8 cellular contexts compared by ENCODE assay signal in genomic region chr11:64688534-64688982, GRCh38. TPM values are rescaled to one million over a fixed set of nuclear protein-coding genes. Genes with fewer than 3 reads are reported as not detected.
DNase-seq lines count a peak whose midpoint lies in the region; ATAC-seq and TF ChIP-seq lines count a peak whose summit lies in the region.

No MANE protein-coding gene starts in this region.

- peak; percentile 92 for ATAC-seq in upper lobe of right lung

- H3K27ac ChIP-seq in right atrium auricular region (peak overlapping the region; percentile 49 to 70), upper lobe of right lung (peak overlapping the region; percentile 63)

- TF ChIP-seq CTCF in HFFc6 (IDR thresholded peaks at IDR 0.05) (peak; percentile 96), right atrium auricular region (IDR thresholded peaks at IDR 0.05) (peak; percentile 86 to 94), progenitor cell of endocrine pancreas (IDR thresholded peaks at IDR 0.05; ENCODE audit: unreplicated experiment) (peak; percentile 98), upper lobe of right lung (IDR thresholded peaks at IDR 0.05) (peak; percentile 96)

- H3K9me3 Mint-ChIP-seq in HFFc6 (no peaks in the 10 kb centered on the region), progenitor cell of endocrine pancreas (ENCODE audit: low read depth) (no peaks in the 10 kb centered on the region)

- H3K4me1 Mint-ChIP-seq in HFFc6 (ENCODE audit: low read depth) (peaks cover 17% of the 10 kb centered on the region), progenitor cell of endocrine pancreas (ENCODE audit: low read depth) (peaks cover 4% of the 10 kb centered on the region)

- H3K9me3 ChIP-seq in right atrium auricular region: no peaks in the 10 kb centered on the region
- H3K9me3 ChIP-seq in upper lobe of right lung: no peaks in the 10 kb centered on the region

- no peaks in the 10 kb centered on the region for H3K36me3 Mint-ChIP-seq in HFFc6 (ENCODE audit: low read depth)
- H3K36me3 Mint-ChIP-seq in progenitor cell of endocrine pancreas (ENCODE audit: insufficient read depth): no peaks in the 10 kb centered on the region

- H3K36me3 ChIP-seq in right atrium auricular region: no peaks in the 10 kb centered on the region
- H3K36me3 ChIP-seq in upper lobe of right lung: no peaks in the 10 kb centered on the region

- intact Hi-C loops in upper lobe of right lung (cut with DNase I): no loop called here

- DNase-seq in EH (ENCODE audit: low read depth): peak; percentile 82
- DNase-seq in HFFc6: peak; percentile 74
- peak; percentile 89 for DNase-seq in NCI-H1694 treated with DMSO at 0.1 percent for 48 hours (lab: John Stamatoyannopoulos, UW)
- peak; percentile 75 to 87 (median 83) for DNase-seq in T-helper 1 cell
- peak; percentile 74 for DNase-seq in amniotic epithelial cell (ENCODE audit: low read depth)
- peak; percentile 85 for DNase-seq in right atrium auricular region (ENCODE audit: low spot score)
- peak; percentile 93 for DNase-seq in progenitor cell of endocrine pancreas (ENCODE audit: low spot score, unreplicated experiment)
- DNase-seq in upper lobe of right lung: peak; percentile 92

- H3K4me3 ChIP-seq in right atrium auricular region (peak overlapping the region; percentile 30 to 50), upper lobe of right lung (peak overlapping the region; percentile 44)

- H3K27me3 ChIP-seq in right atrium auricular region: no peaks in the 10 kb centered on the region
- peaks cover 8% of the 10 kb centered on the region for H3K27me3 ChIP-seq in upper lobe of right lung

- peaks cover 52% of the 10 kb centered on the region for H3K27me3 Mint-ChIP-seq in HFFc6 (ENCODE audit: insufficient read depth)
- peaks cover 70% of the 10 kb centered on the region for H3K27me3 Mint-ChIP-seq in progenitor cell of endocrine pancreas

- H3K4me1 ChIP-seq in right atrium auricular region (peaks cover 0 to 17% of the 10 kb centered on the region in 2 donors), upper lobe of right lung (peaks cover 8% of the 10 kb centered on the region)

- H3K27ac Mint-ChIP-seq in HFFc6: no peak overlapping the region; the same call in 1 of the 2 replicates
- H3K27ac Mint-ChIP-seq in progenitor cell of endocrine pancreas: peak overlapping the region; percentile 79

- peak overlapping the region; percentile 82 for H3K4me3 Mint-ChIP-seq in HFFc6
- H3K4me3 Mint-ChIP-seq in progenitor cell of endocrine pancreas (ENCODE audit: low read depth): peak overlapping the region; percentile 88

RNA-seq across cellular contexts. Expression of gene NRXN2, which starts 34.4 kb away (rescaled TPM):
- total RNA-seq in HFFc6 (2021; fragmentation: NEBNext Ultra II Directional; extraction: Animal tissue kit (Norgen Biotek cat#: 25700)): under 1 TPM in 5 of 6 experiments, not detected in 1; 0.14 to 0.51 (median 0.31) TPM
- total RNA-seq in right atrium auricular region (1 to 10 TPM in 1 of 2 donors, under 1 TPM in 1; 0.85 to 1.4 TPM), progenitor cell of endocrine pancreas (0.17 and 0.60 TPM in 2 replicates), upper lobe of right lung (0.72 TPM)

RNA-seq across cellular contexts. Expression of gene RASGRP2, which starts 55.4 kb away (rescaled TPM):
- under 1 TPM in 4 of 6 experiments, not detected in 2; 0.43 to 0.68 (median 0.48) TPM for total RNA-seq in HFFc6 (2021; fragmentation: NEBNext Ultra II Directional; extraction: Animal tissue kit (Norgen Biotek cat#: 25700))
- 10 to 100 TPM; 28.1 to 30.4 TPM for total RNA-seq in right atrium auricular region
- total RNA-seq in progenitor cell of endocrine pancreas: 0.53 and 0.73 TPM in 2 replicates
- total RNA-seq in upper lobe of right lung: 27.6 TPM

Comparison
In these comparisons a context has a peak if more than half of its experiments do, and no peak if none do; other contexts are left out.
1. Peak in every context shown above with its lines: DNase-seq, ATAC-seq, H3K4me3 ChIP-seq and H3K27ac ChIP-seq.
2. RNA of gene RASGRP2, which starts 55.4 kb away (total RNA-seq): 28.1 to 30.4 TPM in right atrium auricular region and 27.6 TPM in upper lobe of right lung (single experiment); 0.53 to 0.73 TPM in progenitor cell of endocrine pancreas and 0.43 to 0.68 TPM in HFFc6; every median in the first group is over 10 times any median in the second.